In genomic region chr22:15689012-15689748, GRCh38 we compare ENCODE assay signal across 11 cellular contexts. TPM values are rescaled to one million over a fixed set of nuclear protein-coding genes. Genes with fewer than 3 reads are reported as not detected.
A peak's percentile ranks its signal among the peaks of the same experiment; 100 is the strongest.
DNase-seq lines count a peak whose midpoint lies in the region; ATAC-seq and TF ChIP-seq lines count a peak whose summit lies in the region.
"Not testable (repeated sequence)": the region's sequence is repeated elsewhere in the genome, so short reads cannot be mapped to it uniquely, and the experiment has no call there.
"Had no signal": no experiment of that assay in that cellular context is flagged by ENCODE, and none has a peak within 500 bp of the region (broad histone marks: within the 10 kb centered on the region; RNA-seq: fewer than 3 reads in every experiment).

No MANE protein-coding gene starts in this region.

- not testable (repeated sequence) for TF ChIP-seq EP300 in sigmoid colon (IDR thresholded peaks at IDR 0.05); upper lobe of left lung (IDR thresholded peaks at IDR 0.05)

- not testable (repeated sequence) for H3K9me3 Mint-ChIP-seq in endodermal cell, nephron progenitor cell

- not testable (repeated sequence) for H3K9me3 ChIP-seq in endodermal cell (ENCODE audit: control insufficient read depth, low read length); sigmoid colon; upper lobe of left lung

- DNase-seq in D341Med (ENCODE audit: low spot score) (peak; percentile 4), RPMI8226 (peak; percentile 2), endodermal cell (peak; percentile 33), cardiac septum (ENCODE audit: low spot score) (peak; percentile 74), left kidney (ENCODE audit: low read depth, low spot score) (peak; percentile 0), nephron progenitor cell (peak; percentile 1), sigmoid colon (peak; percentile 40), upper lobe of left lung (peak in 1 of 2 donors; percentile 90)

- not testable (repeated sequence) for H3K36me3 ChIP-seq in endodermal cell (ENCODE audit: control insufficient read depth, insufficient read depth, low read length); sigmoid colon; upper lobe of left lung

- H3K4me3 ChIP-seq in endodermal cell (ENCODE audit: low read length); sigmoid colon; upper lobe of left lung: not testable (repeated sequence)

- H3K27me3 ChIP-seq in endodermal cell (ENCODE audit: control insufficient read depth, insufficient read depth, low read length, poor library complexity, severe bottlenecking); sigmoid colon; upper lobe of left lung: not testable (repeated sequence)

- H3K36me3 Mint-ChIP-seq in endodermal cell (ENCODE audit: low read depth); nephron progenitor cell (ENCODE audit: low read depth): not testable (repeated sequence)

- intact Hi-C loops in cardiac septum (cut with DNase I); sigmoid colon (cut with DNase I): not testable (repeated sequence)

- not testable (repeated sequence) for H3K27me3 Mint-ChIP-seq in endodermal cell (ENCODE audit: insufficient read depth); nephron progenitor cell (ENCODE audit: low read depth, poor library complexity)

- not testable (repeated sequence) for H3K4me1 ChIP-seq in endodermal cell (ENCODE audit: control insufficient read depth, insufficient read depth, low read length); sigmoid colon; upper lobe of left lung

- WGBS in endodermal cell (ENCODE audit: insufficient coverage in 1 of 2, insufficient read length in 1 of 2), 2 experiments, result 92 to 96% methylated on average over 20 to 59 of the region's 77 CpGs
- WGBS in sigmoid colon, 2 donors, result 88 to 96% methylated on average over 77 of the region's 77 CpGs
- 89 to 90% methylated on average over 57 to 75 of the region's 77 CpGs for WGBS in upper lobe of left lung, 2 donors

- not testable (repeated sequence) for H3K4me3 Mint-ChIP-seq in endodermal cell, nephron progenitor cell

- ATAC-seq in upper lobe of left lung (ENCODE audit: low FRiP score in 2 of 2), result peak; percentile 53 to 80

- H3K27ac Mint-ChIP-seq in endodermal cell, nephron progenitor cell: not testable (repeated sequence)

- not testable (repeated sequence) for H3K4me1 Mint-ChIP-seq in endodermal cell, nephron progenitor cell

- TF ChIP-seq POLR2A in sigmoid colon (IDR thresholded peaks at IDR 0.05); upper lobe of left lung (IDR thresholded peaks at IDR 0.05): not testable (repeated sequence)

- H3K27ac ChIP-seq in endodermal cell (ENCODE audit: low read depth, low read length); sigmoid colon; upper lobe of left lung: not testable (repeated sequence)

- TF ChIP-seq CTCF in endodermal cell (conservative IDR thresholded peaks at IDR 0.05); nephron progenitor cell (IDR thresholded peaks at IDR 0.05); sigmoid colon (IDR thresholded peaks at IDR 0.05); upper lobe of left lung (IDR thresholded peaks at IDR 0.05): not testable (repeated sequence)

- H3K9ac ChIP-seq in endodermal cell (ENCODE audit: extremely low read depth, low read length, poor library complexity, severe bottlenecking), result not testable (repeated sequence)

RNA-seq across cellular contexts. Expression of gene POTEH, which starts 0.6 kb away (rescaled TPM):
- total RNA-seq in endodermal cell (not detected), cardiac septum (not detected), sigmoid colon (under 1 TPM in 1 of 4 donors, not detected in 3; 0.33 TPM), upper lobe of left lung (not detected)
- not detected for polyA plus RNA-seq in endodermal cell (2013, experiment 1 of 2)
- polyA plus RNA-seq in endodermal cell (2013, experiment 2 of 2), result not detected
- under 1 TPM in 2 of 3 donors, not detected in 1; 0.03 to 0.60 TPM for polyA plus RNA-seq in sigmoid colon
- total RNA-seq: Calu3; CD8-positive, alpha-beta T cell; GM23338 had no signal
- polyA plus RNA-seq: GM23338 had no signal
